Comparison of ENCODE assay signal across 15 cellular contexts in the genomic region with DNA sequence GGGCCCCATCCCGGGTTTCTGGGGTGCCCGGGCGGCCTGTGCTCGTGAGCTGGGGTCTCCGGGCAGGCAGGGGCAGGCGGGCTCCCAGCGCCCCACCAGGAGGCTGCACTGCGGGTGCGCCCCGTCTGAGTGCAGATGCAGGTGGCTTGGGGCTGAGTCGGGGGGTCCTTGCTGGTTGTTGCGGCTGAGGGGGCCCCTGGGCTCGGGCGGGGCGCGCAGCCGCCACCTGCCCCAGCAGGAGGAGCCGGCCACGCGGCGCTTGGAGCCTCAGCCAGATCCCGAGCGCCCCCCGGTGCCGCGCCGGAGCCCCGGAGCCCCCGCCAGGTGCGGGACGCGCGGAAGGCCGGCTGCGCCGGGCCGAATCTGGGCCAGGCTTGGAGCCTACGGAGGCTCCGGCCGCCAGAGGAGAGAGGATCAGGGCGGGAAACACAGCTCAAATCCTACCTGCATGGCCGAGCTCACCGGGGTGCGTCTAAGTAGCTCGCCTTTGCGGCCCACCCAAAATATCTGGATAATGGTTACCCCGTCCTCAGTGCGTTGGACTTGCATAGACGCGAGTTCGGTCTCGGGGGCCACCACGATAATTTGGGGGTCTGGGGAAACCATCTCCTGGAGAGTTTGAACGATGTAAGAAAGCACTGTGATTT. TPM values are rescaled to one million over a fixed set of nuclear protein-coding genes. Genes with fewer than 3 reads are reported as not detected.
A peak's percentile ranks its signal among the peaks of the same experiment; 100 is the strongest.
DNase-seq lines count a peak whose midpoint lies in the region; ATAC-seq and TF ChIP-seq lines count a peak whose summit lies in the region.
"Had no signal": no experiment of that assay in that cellular context is flagged by ENCODE, and none has a peak within 500 bp of the region (broad histone marks: within the 10 kb centered on the region; RNA-seq: fewer than 3 reads in every experiment).

No MANE protein-coding gene starts in this region.

- peak overlapping the region in 8 of 12 donors; percentile 14 to 56 (median 32) for H3K4me3 ChIP-seq in heart left ventricle
- peak overlapping the region in 1 of 2 donors; percentile 30 for H3K4me3 ChIP-seq in right atrium auricular region

- H3K4me1 ChIP-seq in heart left ventricle, result peaks cover 0 to 56% (median 14%) of the 10 kb centered on the region in 12 donors
- peaks cover 0 to 40% of the 10 kb centered on the region in 2 donors for H3K4me1 ChIP-seq in right atrium auricular region

- H3K27ac Mint-ChIP-seq in chondrocyte (ENCODE audit: unreplicated experiment), result no peak overlapping the region
- H3K27ac Mint-ChIP-seq in type B pancreatic cell, result peak overlapping the region; percentile 53
- H3K27ac Mint-ChIP-seq: activated naive CD4-positive, alpha-beta T cell treated with anti-CD3 and anti-CD28 coated beads, Interleukin-2, amount 50 U/mL, for 24 hours had no signal

- H3K27ac ChIP-seq in heart left ventricle (peak overlapping the region in 5 of 12 donors; percentile 18 to 51 (median 30)), right atrium auricular region (no peak overlapping the region)

- CTCF ChIA-PET in GM10248 (lab: Yijun Ruan, JAX), result interaction anchor here (4.9 kb wide), 1 partner anchor 12 kb away, joined by 43 read pairs; no protein-coding TSS in a partner anchor

- DNase-seq in heart left ventricle, result peak in 2 of 5 donors; percentile 22 to 60
- DNase-seq in right atrium auricular region (ENCODE audit: low spot score), result no peak
- no peak for DNase-seq in chondrocyte (ENCODE audit: low spot score)
- peak; percentile 38 for DNase-seq in myocyte (ENCODE audit: low read depth)
- DNase-seq in type B pancreatic cell (ENCODE audit: extremely low spot score, unreplicated experiment), result no peak
- DNase-seq in GM10248 (ENCODE audit: extremely low spot score), result no peak
- DNase-seq in activated CD4-positive, alpha-beta T cell treated with anti-CD3 and anti-CD28 coated beads for 48 hours, result no peak
- DNase-seq in globus pallidus (ENCODE audit: low spot score), result no peak
- DNase-seq: DMS53, hypothalamus, NCI-H345, OCI-M1 had no signal

- H3K4me1 Mint-ChIP-seq in chondrocyte (ENCODE audit: low read depth) (peaks cover 21% of the 10 kb centered on the region), type B pancreatic cell (ENCODE audit: unreplicated experiment) (peaks cover 9% of the 10 kb centered on the region)

- POLR2A ChIA-PET in GM10248 (lab: Yijun Ruan, JAX), result no interaction called here

- no peak for TF ChIP-seq POLR2A in heart left ventricle (IDR thresholded peaks at IDR 0.05)

- peaks cover 40 to 87% (median 68%) of the 10 kb centered on the region in 9 donors for H3K27me3 ChIP-seq in heart left ventricle
- peaks cover 11 to 43% of the 10 kb centered on the region in 2 donors for H3K27me3 ChIP-seq in right atrium auricular region

- no peaks in the 10 kb centered on the region for H3K36me3 Mint-ChIP-seq in chondrocyte (ENCODE audit: low read depth)
- peaks cover 17% of the 10 kb centered on the region for H3K36me3 Mint-ChIP-seq in type B pancreatic cell
- H3K36me3 Mint-ChIP-seq: activated naive CD4-positive, alpha-beta T cell treated with anti-CD3 and anti-CD28 coated beads, Interleukin-2, amount 50 U/mL, for 24 hours had no signal

- no peaks in the 10 kb centered on the region for H3K9me3 ChIP-seq in heart left ventricle
- no peaks in the 10 kb centered on the region for H3K9me3 ChIP-seq in right atrium auricular region

- H3K9me3 Mint-ChIP-seq in chondrocyte (ENCODE audit: low read depth) (no peaks in the 10 kb centered on the region), type B pancreatic cell (no peaks in the 10 kb centered on the region)
- H3K9me3 Mint-ChIP-seq: activated naive CD4-positive, alpha-beta T cell treated with anti-CD3 and anti-CD28 coated beads, Interleukin-2, amount 50 U/mL, for 24 hours had no signal

- TF ChIP-seq CTCF in heart left ventricle (IDR thresholded peaks at IDR 0.05) (peak in 3 of 12 donors; percentile 3 to 10 (median 5)), right atrium auricular region (IDR thresholded peaks at IDR 0.05) (peak in 1 of 2 donors; percentile 10), chondrocyte (IDR thresholded peaks at IDR 0.05) (peak; percentile 5), type B pancreatic cell (conservative IDR thresholded peaks at IDR 0.05) (no peak), GM10248 (IDR thresholded peaks at IDR 0.05; ENCODE audit: control extremely low read depth, extremely low read depth, low read depth, missing control alignments) (no peak)

- peaks cover 0 to under 1% (median 0%) of the 10 kb centered on the region in 9 donors for H3K36me3 ChIP-seq in heart left ventricle
- H3K36me3 ChIP-seq in right atrium auricular region, result no peaks in the 10 kb centered on the region

- ATAC-seq in heart left ventricle, result no peak

- H3K4me3 Mint-ChIP-seq in chondrocyte (ENCODE audit: unreplicated experiment), result no peak overlapping the region
- H3K4me3 Mint-ChIP-seq in type B pancreatic cell, result peak overlapping the region; percentile 86
- H3K4me3 Mint-ChIP-seq: activated naive CD4-positive, alpha-beta T cell treated with anti-CD3 and anti-CD28 coated beads, Interleukin-2, amount 50 U/mL, for 24 hours had no signal

- intact Hi-C loops in heart left ventricle (cut with DNase I), result loop anchor here in 7 of 10 donors (5.0 to 10.0 kb wide), 3 partner anchors 38 to 255 kb away; no protein-coding TSS in a partner anchor

- WGBS in heart left ventricle, 4 donors, result 1 to 7% (median 4%) methylated on average over 8 to 54 of the region's 54 CpGs

- H3K27me3 Mint-ChIP-seq in chondrocyte (ENCODE audit: low read depth) (peaks cover 44% of the 10 kb centered on the region), type B pancreatic cell (peaks cover 55% of the 10 kb centered on the region)

RNA-seq across cellular contexts. Expression of gene IGF2, which starts 0.6 kb away (rescaled TPM):
- total RNA-seq in heart left ventricle (100 to 1,000 TPM in 5 of 9 donors, 10 to 100 TPM in 4; 61.9 to 175 (median 102) TPM), right atrium auricular region (10 to 100 TPM; 43.2 to 61.9 TPM), chondrocyte (107 to 716 TPM (median 110 TPM) in 3 replicates), myocyte (330 and 438 TPM in 2 replicates), type B pancreatic cell (ENCODE audit: low replicate concordance) (2,350 and 3,865 TPM in 2 replicates)
- polyA plus RNA-seq in heart left ventricle, result 10 to 100 TPM; 48.9 to 56.3 TPM
- polyA plus RNA-seq in myocyte (2012), result 915 TPM

RNA-seq across cellular contexts. Expression of gene INS, which starts 21.2 kb away (rescaled TPM):
- total RNA-seq in heart left ventricle (under 1 TPM in 1 of 9 donors, not detected in 8; 0.67 TPM), right atrium auricular region (not detected), chondrocyte (not detected in 3 replicates), myocyte (not detected in 2 replicates), type B pancreatic cell (ENCODE audit: low replicate concordance) (1,584 and 3,976 TPM in 2 replicates)
- polyA plus RNA-seq in heart left ventricle, result 1 to 10 TPM in 1 of 2 donors, not detected in 1; 1.8 TPM
- not detected for polyA plus RNA-seq in myocyte (2012)
- total RNA-seq: lung, osteoblast had no signal

RNA-seq across cellular contexts. Expression of gene TH, which starts 31.8 kb away (rescaled TPM):
- total RNA-seq in heart left ventricle (not detected), right atrium auricular region (not detected), chondrocyte (not detected in 3 replicates), myocyte (not detected in 2 replicates), type B pancreatic cell (ENCODE audit: low replicate concordance) (2.2 and 11.1 TPM in 2 replicates)
- under 1 TPM in 1 of 2 donors, not detected in 1; 0.08 TPM for polyA plus RNA-seq in heart left ventricle
- polyA plus RNA-seq in myocyte (2012), result not detected
- total RNA-seq: osteoblast had no signal

Comparison
In these comparisons a context has a peak if more than half of its experiments do, and no peak if none do; other contexts are left out.
1. RNA of gene INS, which starts 21.2 kb away (total RNA-seq): 1,584 to 3,976 TPM in type B pancreatic cell; not detected in right atrium auricular region, 0.67 TPM in heart left ventricle, not detected in chondrocyte and not detected in myocyte; every median in the first group is over 100 times any median in the second.